8 cellular contexts compared by ENCODE assay signal in the genomic region with DNA sequence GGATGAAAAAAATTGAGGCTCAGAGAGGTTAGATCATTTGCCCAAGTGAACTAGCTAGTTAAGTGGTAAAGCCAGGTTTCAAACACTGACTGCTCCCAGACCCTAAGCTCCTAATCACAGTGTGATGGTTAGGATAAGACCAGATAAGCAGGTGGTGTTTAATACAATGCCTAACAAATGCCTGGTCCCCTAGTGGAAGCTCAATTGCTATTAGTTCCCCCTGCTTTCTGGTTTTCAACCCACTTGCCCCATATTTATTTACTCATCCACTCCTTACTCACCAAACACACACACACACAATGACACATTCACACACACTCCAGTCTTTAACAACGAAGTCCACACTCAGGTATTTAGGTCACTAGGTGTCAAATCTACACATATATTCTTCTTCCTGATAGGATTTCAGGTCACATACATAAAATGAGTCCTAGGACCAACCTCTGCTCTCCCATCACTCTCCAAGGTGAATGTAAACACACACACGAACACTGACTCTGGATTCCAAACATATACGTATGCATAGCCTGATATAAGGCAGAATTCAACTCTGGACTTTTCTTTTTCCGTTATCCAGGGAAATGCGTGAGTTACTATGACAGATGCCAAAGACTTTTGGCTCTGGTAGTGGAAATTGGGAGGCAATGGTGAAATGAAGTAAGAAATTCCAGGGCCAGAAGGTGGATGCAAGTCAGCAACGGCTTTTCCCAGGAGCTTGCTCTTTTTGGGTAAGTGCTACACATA.
A peak's percentile ranks its signal among the peaks of the same experiment; 100 is the strongest.
DNase-seq lines count a peak whose midpoint lies in the region; ATAC-seq and TF ChIP-seq lines count a peak whose summit lies in the region.

No MANE protein-coding gene starts in this region.

- H3K27ac Mint-ChIP-seq in T-cell = no peak overlapping the region

- no peaks in the 10 kb centered on the region for H3K27me3 ChIP-seq in cardiac muscle cell
- peaks cover 0 to 21% (median 0%) of the 10 kb centered on the region in 7 donors for H3K27me3 ChIP-seq in spleen (replicated peaks in 1 of 7)

- H3K4me3 ChIP-seq in cardiac muscle cell (peak overlapping the region; percentile 37), spleen (peak overlapping the region in 4 of 8 donors; percentile 42 to 72 (median 48))

- H3K27me3 Mint-ChIP-seq in T-cell = peaks cover 8 to 10% of the 10 kb centered on the region in 2 donors

- no peaks in the 10 kb centered on the region for H3K36me3 ChIP-seq in cardiac muscle cell
- H3K36me3 ChIP-seq in spleen = no peaks in the 10 kb centered on the region

- peak in 1 of 2 donors; percentile 69 for DNase-seq in cardiac muscle cell (ENCODE audit: low read depth in 1 of 2, low spot score in 1 of 2)
- DNase-seq in left cardiac atrium = no peak
- no peak for DNase-seq in T-cell
- DNase-seq in glomerular endothelial cell (ENCODE audit: extremely low read depth, low read depth, low spot score) = peak; percentile 27
- DNase-seq in spleen = no peak
- DNase-seq in NK-92 treated with Interleukin-12 subunit alpha and Interleukin-12 subunit beta, amount 100 ng/mL, for 24 hours (lab: John Stamatoyannopoulos, UW) = no peak
- no peak for DNase-seq in ureter (ENCODE audit: low spot score)

- CTCF ChIA-PET in T-cell (lab: Charles Lee) = no interaction called here

- peaks cover 15 to 18% (median 17%) of the 10 kb centered on the region in 3 donors for H3K4me1 Mint-ChIP-seq in T-cell

- intact Hi-C loops in left cardiac atrium (cut with DNase I) (loop anchor here in 1 of 2 donors (10.0 kb wide), 1 partner anchor 125 kb away; a partner anchor contains a TSS), spleen (cut with DNase I; ENCODE audit: low total_unique reads) (no loop called here)

- H3K36me3 Mint-ChIP-seq in T-cell = peaks cover 3% of the 10 kb centered on the region

- H3K4me1 ChIP-seq in cardiac muscle cell (ENCODE audit: low read depth) (peaks cover 6% of the 10 kb centered on the region), spleen (peaks cover 5 to 24% (median 21%) of the 10 kb centered on the region in 6 donors)

- no peak for TF ChIP-seq CTCF in cardiac muscle cell (IDR thresholded peaks at IDR 0.05; ENCODE audit: low read depth, low read length)
- no peak for TF ChIP-seq CTCF in spleen (IDR thresholded peaks at IDR 0.05 in 8 of 11, conservative IDR thresholded peaks at IDR 0.05 in 3 of 11)

- WGBS in spleen, 5 donors = 63 to 91% (median 75%) methylated on average over 6 of the region's 6 CpGs

- H3K9me3 ChIP-seq in cardiac muscle cell (ENCODE audit: low read depth) (no peaks in the 10 kb centered on the region), spleen (peaks cover 0 to 12% (median 11%) of the 10 kb centered on the region in 8 donors)

- peak overlapping the region; percentile 84 to 89 (median 85) for H3K4me3 Mint-ChIP-seq in T-cell

- H3K9me3 Mint-ChIP-seq in T-cell = peaks cover 0 to 5% (median 4%) of the 10 kb centered on the region in 3 donors

- H3K27ac ChIP-seq in cardiac muscle cell = peak overlapping the region; percentile 85
- H3K27ac ChIP-seq in spleen = peak overlapping the region in 7 of 8 donors; percentile 81 to 86 (median 82)

- no peak for TF ChIP-seq POLR2A in spleen (IDR thresholded peaks at IDR 0.05)

- ATAC-seq in left cardiac atrium = no peak
- ATAC-seq in T-cell (replicated peaks in 1 of 4) = no peak
- ATAC-seq in GM21360 (IDR thresholded peaks at IDR 0.05; ENCODE audit: unreplicated experiment) = no peak

- POLR2A ChIA-PET in T-cell (lab: Charles Lee) = interaction anchor here in 1 of 2 donors (0.6 kb wide), 1 partner anchor 894 kb away, joined by 3 read pairs; no protein-coding TSS in a partner anchor
